ENCODE assay signal across 9 cellular contexts in the genomic region with DNA sequence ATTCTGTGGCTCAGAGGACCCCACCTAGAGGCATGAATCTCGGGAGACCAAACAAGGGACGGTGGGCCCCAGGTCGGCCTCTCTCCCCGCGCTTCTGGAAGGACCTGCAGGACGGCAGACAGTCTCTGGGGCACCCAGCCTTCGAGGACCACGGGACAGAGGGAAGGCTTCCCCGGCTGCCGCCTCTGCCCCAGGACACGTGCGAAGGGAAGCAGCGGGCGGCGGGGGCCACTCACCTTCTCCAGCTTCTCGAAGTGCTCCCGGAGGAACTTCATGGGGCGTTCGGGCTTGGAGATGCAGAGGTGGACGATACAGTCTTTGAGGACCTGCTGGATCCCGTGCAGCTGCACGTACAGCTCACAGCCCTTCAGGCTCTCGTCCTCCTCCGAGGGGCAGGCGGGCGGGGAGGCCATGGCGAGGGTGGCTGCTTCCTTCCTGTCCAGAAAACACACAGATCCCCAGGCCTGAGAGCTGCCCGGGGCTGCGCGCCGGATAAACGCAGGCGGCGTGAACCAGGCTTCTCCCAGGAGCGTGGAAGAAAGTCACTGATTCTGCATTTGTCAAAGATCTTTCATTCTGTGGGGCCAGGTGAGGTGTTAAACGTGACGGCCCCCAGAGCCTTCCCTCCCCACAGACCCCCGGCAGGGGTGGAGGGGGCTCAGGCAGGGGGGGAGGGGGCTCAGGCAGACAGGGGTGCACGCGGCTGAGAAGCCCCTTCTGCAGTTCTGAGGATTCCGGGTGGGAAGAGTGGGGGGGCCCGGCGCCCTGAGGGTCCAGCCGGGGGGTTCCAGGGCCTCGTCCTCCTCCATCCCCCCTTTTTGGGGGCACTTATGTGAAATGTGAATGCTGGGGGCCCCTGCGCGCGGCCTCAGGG. TPM values are rescaled to one million over a fixed set of nuclear protein-coding genes. Genes with fewer than 3 reads are reported as not detected.
DNase-seq lines count a peak whose midpoint lies in the region; ATAC-seq and TF ChIP-seq lines count a peak whose summit lies in the region.
"Had no signal": no experiment of that assay in that cellular context is flagged by ENCODE, and none has a peak within 500 bp of the region (broad histone marks: within the 10 kb centered on the region; RNA-seq: fewer than 3 reads in every experiment).

No MANE protein-coding gene starts in this region.

- H3K27me3 ChIP-seq in breast epithelium (no peaks in the 10 kb centered on the region), mammary epithelial cell (ENCODE audit: insufficient read depth, low read length) (no peaks in the 10 kb centered on the region), upper lobe of right lung (no peaks in the 10 kb centered on the region)

- H3K27ac Mint-ChIP-seq in endothelial cell (ENCODE audit: unreplicated experiment) (no peak overlapping the region), nephron (peak overlapping the region in 1 of 3 experiments; percentile 44)

- no peak for TF ChIP-seq POLR2A in breast epithelium (IDR thresholded peaks at IDR 0.05)

- no peaks in the 10 kb centered on the region for H4K20me1 ChIP-seq in mammary epithelial cell (ENCODE audit: insufficient read depth, low read length)

- H3K9ac ChIP-seq in mammary epithelial cell (ENCODE audit: insufficient read depth, low read length): no peak overlapping the region

- in situ Hi-C loops in mammary epithelial cell (cut with MboI; ENCODE audit: low sequenced_read_pairs in 2 of 2): no loop called here

- WGBS in mammary epithelial cell (ENCODE audit: low coverage, missing lambda C conversion rate): 59% methylated on average over 13 of the region's 48 CpGs

- H3K27me3 Mint-ChIP-seq in endothelial cell (ENCODE audit: unreplicated experiment) (peaks cover 4% of the 10 kb centered on the region), nephron (ENCODE audit: low read depth) (peaks cover under 1% of the 10 kb centered on the region)

- H3K9me3 ChIP-seq in breast epithelium (no peaks in the 10 kb centered on the region), mammary epithelial cell (replicated peaks; ENCODE audit: insufficient read depth, low read length) (no peaks in the 10 kb centered on the region), upper lobe of right lung (no peaks in the 10 kb centered on the region)

- dilution Hi-C loops in mammary epithelial cell (cut with HindIII; ENCODE audit: low sequenced_read_pairs): no loop called here

- H3K4me1 Mint-ChIP-seq in endothelial cell (ENCODE audit: unreplicated experiment): peaks cover 8% of the 10 kb centered on the region
- peaks cover 6% of the 10 kb centered on the region for H3K4me1 Mint-ChIP-seq in nephron

- H3K4me3 ChIP-seq in breast epithelium: peak overlapping the region; percentile 46 to 99 (median 83)
- H3K4me3 ChIP-seq in mammary epithelial cell (replicated peaks in 1 of 3; ENCODE audit: insufficient read depth in 1 of 3, low read depth in 2 of 3, low read length in 3 of 3): no peak overlapping the region
- H3K4me3 ChIP-seq in upper lobe of right lung: peak overlapping the region; percentile 50

- no peak overlapping the region for H3K4me2 ChIP-seq in mammary epithelial cell (ENCODE audit: insufficient read depth, low read depth, low read length)

- TF ChIP-seq CTCF in breast epithelium (IDR thresholded peaks at IDR 0.05) (no peak), mammary epithelial cell (conservative IDR thresholded peaks at IDR 0.05 in 1 of 2, IDR thresholded peaks at IDR 0.05 in 1 of 2; ENCODE audit: extremely low read depth in 1 of 2, insufficient read depth in 1 of 2, low read depth in 1 of 2, low read length in 2 of 2) (no peak), endothelial cell (IDR thresholded peaks at IDR 0.05; ENCODE audit: unreplicated experiment) (no peak), nephron (IDR thresholded peaks at IDR 0.05; ENCODE audit: unreplicated experiment in 3 of 3) (no peak), upper lobe of right lung (IDR thresholded peaks at IDR 0.05) (no peak)

- H3K36me3 Mint-ChIP-seq in endothelial cell (ENCODE audit: low read depth, unreplicated experiment) (peaks cover 4% of the 10 kb centered on the region), nephron (ENCODE audit: low read depth) (peaks cover 23% of the 10 kb centered on the region)

- H3K9me3 Mint-ChIP-seq in endothelial cell (ENCODE audit: unreplicated experiment) (no peaks in the 10 kb centered on the region), nephron (no peaks in the 10 kb centered on the region)

- ATAC-seq in upper lobe of right lung: peak; percentile 32
- ATAC-seq in GM18867 (IDR thresholded peaks at IDR 0.05; ENCODE audit: unreplicated experiment): no peak

- no peak for DNase-seq in breast epithelium (ENCODE audit: low spot score in 2 of 2)
- DNase-seq in mammary epithelial cell: no peak
- DNase-seq in endothelial cell (ENCODE audit: low spot score): no peak
- DNase-seq in upper lobe of right lung: no peak
- DNase-seq in NCI-H1930 (lab: John Stamatoyannopoulos, UW): no peak
- DNase-seq in NCI-H446 (lab: John Stamatoyannopoulos, UW): no peak
- DNase-seq: MV-4-11 had no signal

- H3K4me1 ChIP-seq in breast epithelium: peaks cover 0 to 3% of the 10 kb centered on the region in 2 donors
- no peaks in the 10 kb centered on the region for H3K4me1 ChIP-seq in mammary epithelial cell (ENCODE audit: insufficient read depth, low read length)
- no peaks in the 10 kb centered on the region for H3K4me1 ChIP-seq in upper lobe of right lung

- peak overlapping the region; percentile 85 for H3K4me3 Mint-ChIP-seq in endothelial cell (ENCODE audit: unreplicated experiment)
- H3K4me3 Mint-ChIP-seq in nephron: peak overlapping the region; percentile 77 to 86 (median 82)

- no peaks in the 10 kb centered on the region for H3K79me2 ChIP-seq in mammary epithelial cell (ENCODE audit: insufficient read depth, low read length)

- BruUV-seq in mammary epithelial cell (replicated peaks; lab: Mats Ljungman, UMichigan): no TSS peak

- H3K27ac ChIP-seq in breast epithelium (peak overlapping the region; percentile 60 to 71), mammary epithelial cell (ENCODE audit: insufficient read depth, low read depth, low read length) (no peak overlapping the region), upper lobe of right lung (peak overlapping the region; percentile 65)

- CTCF ChIA-PET in mammary epithelial cell (lab: Charles Lee; ENCODE audit: low non-redundant PET): no interaction called here

- no peaks in the 10 kb centered on the region for H3K36me3 ChIP-seq in breast epithelium
- no peaks in the 10 kb centered on the region for H3K36me3 ChIP-seq in mammary epithelial cell (ENCODE audit: insufficient read depth, low read length)
- no peaks in the 10 kb centered on the region for H3K36me3 ChIP-seq in upper lobe of right lung

- intact Hi-C loops in breast epithelium (cut with DNase I; ENCODE audit: low total_unique reads) (no loop called here), mammary epithelial cell (cut with micrococcal nuclease) (no loop called here), upper lobe of right lung (cut with DNase I) (no loop called here)

- no peak overlapping the region for H2AFZ ChIP-seq in mammary epithelial cell (ENCODE audit: low read depth, low read length)

RNA-seq across cellular contexts. Expression of a gene that starts 15.2 kb away (rescaled TPM):
- total RNA-seq in breast epithelium (10 to 100 TPM; 14.1 to 29.8 (median 23.6) TPM), mammary epithelial cell (10 to 100 TPM; 27.8 to 34.0 TPM), endothelial cell (ENCODE audit: unreplicated experiment) (30.7 TPM), upper lobe of right lung (15.8 TPM)
- polyA plus RNA-seq in mammary epithelial cell: 52.4 TPM
- polyA minus RNA-seq in mammary epithelial cell: 64.4 TPM

RNA-seq across cellular contexts. Expression of a gene that starts 15.8 kb away (rescaled TPM):
- total RNA-seq in breast epithelium: 10 to 100 TPM in 1 of 3 donors, 1 to 10 TPM in 2; 3.7 to 10.5 (median 7.9) TPM
- 10 to 100 TPM; 24.3 to 34.5 TPM for total RNA-seq in mammary epithelial cell
- 31.9 TPM for polyA plus RNA-seq in mammary epithelial cell
- 39.9 TPM for polyA minus RNA-seq in mammary epithelial cell
- 21.7 TPM for total RNA-seq in endothelial cell (ENCODE audit: unreplicated experiment)
- 25.7 TPM for total RNA-seq in upper lobe of right lung

Comparison
In these comparisons a context has a peak if more than half of its experiments do, and no peak if none do; other contexts are left out.
1. H3K4me3 ChIP-seq: peak in breast epithelium (3 of 3) and upper lobe of right lung (single experiment); none in mammary epithelial cell (0 of 3).